In genomic region chr15:43776718-43777292, GRCh38 we compare ENCODE assay signal across 1 cellular context.
TF ChIP-seq lines count a peak whose summit lies in the region.

Gene ELL3 (minus strand): TSS chr15:43776966. CDS start chr15:43776901, 65 bp downstream.

TF ChIP-seq in HCT116, 20 proteins besides CTCF, POLR2A, EP300 and RAD21 (continued from another document):
- no peak for TF ChIP-seq ATF3 (IDR thresholded peaks at IDR 0.05)
- no peak for TF ChIP-seq EZH2phosphoT487 (IDR thresholded peaks at IDR 0.05; ENCODE audit: borderline replicate concordance)
- TF ChIP-seq EGR1 (IDR thresholded peaks at IDR 0.05; ENCODE audit: low read depth): peak; percentile 90
- no peak for TF ChIP-seq CEBPB (IDR thresholded peaks at IDR 0.05; ENCODE audit: low read depth)
